In genomic region chr1:152458384-152459185, GRCh38 we compare ENCODE assay signal across 8 cellular contexts. TPM values are rescaled to one million over a fixed set of nuclear protein-coding genes. Genes with fewer than 3 reads are reported as not detected.
DNase-seq lines count a peak whose midpoint lies in the region; ATAC-seq and TF ChIP-seq lines count a peak whose summit lies in the region.

No MANE protein-coding gene starts in this region.

- DNase-seq in GM12864 (ENCODE audit: low read depth) = peak; percentile 53
- peak; percentile 78 to 88 for DNase-seq in Kasumi-1 (lab: John Stamatoyannopoulos, UW)
- DNase-seq in SJSA1 (ENCODE audit: low read depth in 1 of 2, low spot score in 2 of 2) = peak; percentile 75 to 77
- DNase-seq in activated effector memory CD4-positive, alpha-beta T cell treated with anti-CD3 and anti-CD28 coated beads, Interleukin-2, amount 50 U/mL, for 16 hours = peak; percentile 91
- peak; percentile 83 for DNase-seq in glomerular visceral epithelial cell (ENCODE audit: extremely low spot score)
- DNase-seq in posterior vena cava (ENCODE audit: low spot score) = peak; percentile 87
- peak in 1 of 2 donors; percentile 76 for DNase-seq in upper lobe of left lung

- TF ChIP-seq CTCF in GM12864 (IDR thresholded peaks at IDR 0.05; ENCODE audit: low read depth, low read length, missing control alignments) (peak; percentile 91), upper lobe of left lung (IDR thresholded peaks at IDR 0.05) (peak; percentile 79 to 92 (median 84))

- H3K4me3 ChIP-seq in GM12864 (ENCODE audit: low read depth, low read length) (no peak overlapping the region), SJSA1 (no peak overlapping the region), upper lobe of left lung (no peak overlapping the region)

- TF ChIP-seq EP300 in upper lobe of left lung (IDR thresholded peaks at IDR 0.05) = no peak

- no peak overlapping the region for H3K27ac ChIP-seq in SJSA1
- no peak overlapping the region for H3K27ac ChIP-seq in upper lobe of left lung

- TF ChIP-seq POLR2A in upper lobe of left lung (IDR thresholded peaks at IDR 0.05) = no peak

- peak; percentile 74 to 91 for ATAC-seq in upper lobe of left lung (ENCODE audit: low FRiP score in 2 of 2)
- ATAC-seq in GM18868 (IDR thresholded peaks at IDR 0.05; ENCODE audit: unreplicated experiment) = no peak

- H3K4me1 ChIP-seq in SJSA1 (replicated peaks) (no peaks in the 10 kb centered on the region), upper lobe of left lung (peaks cover 0 to 11% (median 8%) of the 10 kb centered on the region in 4 donors)

- no peaks in the 10 kb centered on the region for H3K27me3 ChIP-seq in SJSA1 (replicated peaks)
- no peaks in the 10 kb centered on the region for H3K27me3 ChIP-seq in upper lobe of left lung

- intact Hi-C loops in posterior vena cava (cut with DNase I) = loop anchor here in 1 of 2 donors (10.0 kb wide), 1 partner anchor 1104 kb away; no protein-coding TSS in a partner anchor

- no peaks in the 10 kb centered on the region for H3K9me3 ChIP-seq in SJSA1 (replicated peaks)
- H3K9me3 ChIP-seq in upper lobe of left lung = no peaks in the 10 kb centered on the region

- 27 to 54% methylated on average over 7 to 11 of the region's 11 CpGs for WGBS in upper lobe of left lung, 2 donors

- H3K36me3 ChIP-seq in SJSA1 (no peaks in the 10 kb centered on the region), upper lobe of left lung (no peaks in the 10 kb centered on the region)

RNA-seq across cellular contexts. Expression of gene CRNN, which starts 44.5 kb away (rescaled TPM):
- 0.16 TPM in 1 of 2 replicates, not detected in the other for total RNA-seq in SJSA1 (2014; rRNA removed; shearing (Covaris generic))
- total RNA-seq in posterior vena cava = not detected
- not detected for total RNA-seq in upper lobe of left lung

RNA-seq across cellular contexts. Expression of gene LCE5A, which starts 52.0 kb away (rescaled TPM):
- not detected in 2 replicates for total RNA-seq in SJSA1 (2014; rRNA removed; shearing (Covaris generic))
- total RNA-seq in posterior vena cava (not detected), upper lobe of left lung (not detected)

RNA-seq across cellular contexts. Expression of gene CRCT1, which starts 55.7 kb away (rescaled TPM):
- total RNA-seq in SJSA1 (2014; rRNA removed; shearing (Covaris generic)) = not detected in 2 replicates
- not detected for total RNA-seq in posterior vena cava
- total RNA-seq in upper lobe of left lung = not detected
